20 cellular contexts compared by ENCODE assay signal in the genomic region with DNA sequence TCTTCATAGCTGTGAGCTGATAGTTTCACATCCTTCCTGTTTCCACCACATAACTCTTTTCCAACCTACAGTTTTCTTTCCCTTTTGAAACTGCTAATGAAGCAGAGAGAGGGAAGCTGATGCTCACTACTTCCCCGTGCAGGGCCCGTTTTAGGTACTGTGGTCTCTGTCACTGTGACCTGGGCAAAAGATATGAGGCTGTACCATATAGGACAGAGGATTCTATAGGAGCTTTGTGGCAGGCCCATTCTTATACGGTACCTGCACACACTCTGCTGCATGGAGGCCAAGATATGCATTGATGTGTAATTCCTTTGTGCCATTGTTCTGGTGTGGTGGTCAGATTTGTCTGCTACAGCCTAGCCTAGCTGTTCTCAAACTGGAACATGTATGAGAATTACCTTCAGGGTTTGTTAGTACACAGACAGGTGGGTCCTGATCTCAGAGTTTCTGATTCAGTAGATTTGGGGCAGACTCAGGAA.
DNase-seq lines count a peak whose midpoint lies in the region; ATAC-seq and TF ChIP-seq lines count a peak whose summit lies in the region.
"Had no signal": no experiment of that assay in that cellular context is flagged by ENCODE, and none has a peak within 500 bp of the region (broad histone marks: within the 10 kb centered on the region; RNA-seq: fewer than 3 reads in every experiment).

No MANE protein-coding gene starts in this region.

- no peak for TF ChIP-seq POLR2A in GM18505 (IDR thresholded peaks at IDR 0.05; ENCODE audit: borderline replicate concordance, extremely low read depth, insufficient read depth, insufficient read length)

- DNase-seq in SKM-1 (lab: John Stamatoyannopoulos, UW; ENCODE audit: unreplicated experiment) (peak; percentile 14), cerebellar nuclear complex (lab: John Stamatoyannopoulos, UW) (no peak), DMS53 treated with DMSO at 0.1 percent for 48 hours (lab: John Stamatoyannopoulos, UW; ENCODE audit: unreplicated experiment) (no peak), NCI-H446 treated with DMSO at 0.1 percent for 48 hours (lab: John Stamatoyannopoulos, UW) (no peak)
- DNase-seq: activated CD8-positive, alpha-beta memory T cell treated with anti-CD3 and anti-CD28 coated beads, Interleukin-2, amount 50 U/mL, for 48 hours; dorsolateral prefrontal cortex; esophagus squamous epithelium; heart left ventricle; KG1; NCI-H187; NCI-H69; right lobe of liver; stimulated activated CD4-positive, alpha-beta T cell treated with anti-CD3 and anti-CD28 coated beads, Interleukin-2, amount 100 ng/mL, for 24 hours; T-helper 2 cell; tibial artery had no signal

- ATAC-seq in GM18505 (IDR thresholded peaks at IDR 0.05; ENCODE audit: unreplicated experiment) (peak; percentile 67), GM21447 (IDR thresholded peaks at IDR 0.05; ENCODE audit: unreplicated experiment) (peak; percentile 53), HG03097 (IDR thresholded peaks at IDR 0.05; ENCODE audit: low FRiP score, unreplicated experiment) (peak; percentile 48), HG03521 (IDR thresholded peaks at IDR 0.05; ENCODE audit: unreplicated experiment) (no peak)
- ATAC-seq: activated CD4-positive, CD25-positive, alpha-beta regulatory T cell treated with anti-CD3 and anti-CD28 coated beads, Interleukin-2, amount 50 U/mL, for 24 hours; heart left ventricle; right lobe of liver had no signal
